Comparison of ENCODE assay signal across 1 cellular context in the genomic region with DNA sequence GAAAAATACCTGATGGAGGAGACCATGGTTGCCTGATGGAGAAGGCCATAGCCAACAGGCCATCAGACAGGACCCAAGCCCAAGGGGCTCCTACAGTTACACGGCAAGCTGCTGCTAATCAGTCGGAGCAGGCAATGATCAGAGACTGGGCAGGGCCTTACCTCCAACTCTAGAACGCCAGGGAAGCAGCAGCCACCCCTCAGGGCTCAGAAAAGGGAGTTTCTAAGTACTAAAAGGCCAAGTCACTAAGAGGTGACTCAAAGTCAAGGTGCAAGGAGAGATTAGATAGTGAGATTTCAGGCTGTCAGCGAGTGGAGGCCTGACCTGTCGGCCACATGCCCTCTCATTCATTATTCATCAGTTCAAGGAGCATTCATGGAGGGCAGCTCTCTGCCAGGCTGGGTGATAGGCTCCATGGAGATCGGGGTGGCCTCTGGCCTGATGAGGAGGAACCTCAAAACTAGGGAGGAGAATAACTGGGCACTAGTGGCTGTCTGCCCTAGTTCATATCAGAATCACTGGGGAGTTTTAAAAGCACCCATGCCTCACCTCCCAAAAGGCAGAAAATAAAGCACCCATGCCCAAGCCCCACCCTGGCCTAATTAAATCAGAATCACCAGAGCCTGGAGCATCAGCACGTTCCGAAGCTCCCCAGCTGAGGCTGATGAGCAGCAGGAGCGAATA.
TF ChIP-seq lines count a peak whose summit lies in the region.

No MANE protein-coding gene starts in this region.

TF ChIP-seq in K562, 482 proteins besides CTCF, POLR2A, EP300 and RAD21 (continued from another document and continues in another):
- TF ChIP-seq, protein P1, sequence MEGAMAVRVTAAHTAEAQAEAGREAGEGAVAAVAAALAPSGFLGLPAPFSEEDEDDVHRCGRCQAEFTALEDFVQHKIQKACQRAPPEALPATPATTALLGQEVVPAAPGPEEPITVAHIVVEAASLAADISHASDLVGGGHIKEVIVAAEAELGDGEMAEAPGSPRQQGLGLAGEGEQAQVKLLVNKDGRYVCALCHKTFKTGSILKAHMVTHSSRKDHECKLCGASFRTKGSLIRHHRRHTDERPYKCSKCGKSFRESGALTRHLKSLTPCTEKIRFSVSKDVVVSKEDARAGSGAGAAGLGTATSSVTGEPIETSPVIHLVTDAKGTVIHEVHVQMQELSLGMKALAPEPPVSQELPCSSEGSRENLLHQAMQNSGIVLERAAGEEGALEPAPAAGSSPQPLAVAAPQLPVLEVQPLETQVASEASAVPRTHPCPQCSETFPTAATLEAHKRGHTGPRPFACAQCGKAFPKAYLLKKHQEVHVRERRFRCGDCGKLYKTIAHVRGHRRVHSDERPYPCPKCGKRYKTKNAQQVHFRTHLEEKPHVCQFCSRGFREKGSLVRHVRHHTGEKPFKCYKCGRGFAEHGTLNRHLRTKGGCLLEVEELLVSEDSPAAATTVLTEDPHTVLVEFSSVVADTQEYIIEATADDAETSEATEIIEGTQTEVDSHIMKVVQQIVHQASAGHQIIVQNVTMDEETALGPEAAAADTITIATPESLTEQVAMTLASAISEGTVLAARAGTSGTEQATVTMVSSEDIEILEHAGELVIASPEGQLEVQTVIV (CRISPR knock-in tag; IDR thresholded peaks at IDR 0.05; ENCODE audit: borderline replicate concordance): no peak
- TF ChIP-seq FIP1L1 (IDR thresholded peaks at IDR 0.05; ENCODE audit: low read depth, low read length, poor library complexity, severe bottlenecking): no peak
- TF ChIP-seq BMI1 (IDR thresholded peaks at IDR 0.05; ENCODE audit: low read length): no peak
- TF ChIP-seq OTX1 (CRISPR knock-in tag; IDR thresholded peaks at IDR 0.05): no peak
- TF ChIP-seq ESRRA (IDR thresholded peaks at IDR 0.05; ENCODE audit: borderline replicate concordance, low read depth): peak; percentile 74
- no peak for TF ChIP-seq ZSCAN29 (IDR thresholded peaks at IDR 0.05)
- TF ChIP-seq BHLHE40 (IDR thresholded peaks at IDR 0.05; ENCODE audit: low read length): 0 out of 2 replicates have a peak, but pooled peaks have one; percentile 27
- no peak for TF ChIP-seq CBX2 (IDR thresholded peaks at IDR 0.05; ENCODE audit: insufficient read depth, low read length, poor library complexity, severe bottlenecking)
- TF ChIP-seq E2F1 (CRISPR knock-in tag; IDR thresholded peaks at IDR 0.05): no peak
- no peak; the same call in 1 of the 2 replicates for TF ChIP-seq NR2C1 (IDR thresholded peaks at IDR 0.05)
- TF ChIP-seq NR2C1 (tag; IDR thresholded peaks at IDR 0.05): 0 out of 2 replicates have a peak, but pooled peaks have one; percentile 31
- peak; percentile 50; the same call in 1 of the 2 replicates for TF ChIP-seq EHMT2 (IDR thresholded peaks at IDR 0.05)
- TF ChIP-seq ZNF184 (CRISPR knock-in tag; IDR thresholded peaks at IDR 0.05): no peak
- TF ChIP-seq MTF1 (CRISPR knock-in tag; IDR thresholded peaks at IDR 0.05; ENCODE audit: borderline replicate concordance): no peak
- TF ChIP-seq ZNF41 (CRISPR knock-in tag; conservative IDR thresholded peaks at IDR 0.05): no peak
- no peak for TF ChIP-seq NFE2L1 (tag; IDR thresholded peaks at IDR 0.05; ENCODE audit: borderline replicate concordance, low read depth)
- no peak for TF ChIP-seq ESRRB (CRISPR knock-in tag; IDR thresholded peaks at IDR 0.05; ENCODE audit: borderline replicate concordance)
- no peak for TF ChIP-seq KLF1 (tag; IDR thresholded peaks at IDR 0.05)
- no peak for TF ChIP-seq HNRNPUL1 (IDR thresholded peaks at IDR 0.05; ENCODE audit: low read length)
- TF ChIP-seq UBTF (IDR thresholded peaks at IDR 0.05; ENCODE audit: borderline replicate concordance in 1 of 2, low read depth in 2 of 2, low read length in 2 of 2): peak; percentile 50 to 89; a peak in 3 of 4 replicates
- no peak for TF ChIP-seq POLR3A (IDR thresholded peaks at IDR 0.05; ENCODE audit: borderline replicate concordance, extremely low read depth, insufficient read depth, insufficient read length)
- TF ChIP-seq ILK (tag; IDR thresholded peaks at IDR 0.05; ENCODE audit: borderline replicate concordance, low read depth): no peak
- no peak for TF ChIP-seq NFYB (IDR thresholded peaks at IDR 0.05; ENCODE audit: extremely low read depth, insufficient read length)
- TF ChIP-seq ARID4B (CRISPR knock-in tag; IDR thresholded peaks at IDR 0.05): no peak
- no peak for TF ChIP-seq ZBTB34 (CRISPR knock-in tag; IDR thresholded peaks at IDR 0.05)
- no peak for TF ChIP-seq PHB (CRISPR knock-in tag; IDR thresholded peaks at IDR 0.05)
- peak; percentile 21; the same call in 1 of the 2 replicates for TF ChIP-seq ZNF24 (IDR thresholded peaks at IDR 0.05)
- TF ChIP-seq, protein P2, sequence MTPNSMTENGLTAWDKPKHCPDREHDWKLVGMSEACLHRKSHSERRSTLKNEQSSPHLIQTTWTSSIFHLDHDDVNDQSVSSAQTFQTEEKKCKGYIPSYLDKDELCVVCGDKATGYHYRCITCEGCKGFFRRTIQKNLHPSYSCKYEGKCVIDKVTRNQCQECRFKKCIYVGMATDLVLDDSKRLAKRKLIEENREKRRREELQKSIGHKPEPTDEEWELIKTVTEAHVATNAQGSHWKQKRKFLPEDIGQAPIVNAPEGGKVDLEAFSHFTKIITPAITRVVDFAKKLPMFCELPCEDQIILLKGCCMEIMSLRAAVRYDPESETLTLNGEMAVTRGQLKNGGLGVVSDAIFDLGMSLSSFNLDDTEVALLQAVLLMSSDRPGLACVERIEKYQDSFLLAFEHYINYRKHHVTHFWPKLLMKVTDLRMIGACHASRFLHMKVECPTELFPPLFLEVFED (CRISPR knock-in tag; conservative IDR thresholded peaks at IDR 0.05): no peak
- no peak for TF ChIP-seq PRPF4 (IDR thresholded peaks at IDR 0.05; ENCODE audit: insufficient read depth, low read depth, low read length, poor library complexity, severe bottlenecking)
- no peak for TF ChIP-seq DIDO1 (tag; IDR thresholded peaks at IDR 0.05; ENCODE audit: low read depth)
- TF ChIP-seq MIER1 (IDR thresholded peaks at IDR 0.05; ENCODE audit: low read depth): no peak; the same call in 1 of the 2 replicates
- no peak for TF ChIP-seq KLF13 (tag; IDR thresholded peaks at IDR 0.05; ENCODE audit: borderline replicate concordance, low read depth)
- no peak for TF ChIP-seq CEBPG (CRISPR knock-in tag; IDR thresholded peaks at IDR 0.05)
- TF ChIP-seq CEBPG (tag; conservative IDR thresholded peaks at IDR 0.05 in 1 of 2, IDR thresholded peaks at IDR 0.05 in 1 of 2): no peak
- TF ChIP-seq CTCFL (IDR thresholded peaks at IDR 0.05; ENCODE audit: borderline replicate concordance, insufficient read depth, low read depth, low read length, poor library complexity, severe bottlenecking): no peak
- TF ChIP-seq CBX3 (IDR thresholded peaks at IDR 0.05; ENCODE audit: borderline replicate concordance in 1 of 2, low read length in 2 of 2): 0 out of 3 replicates have a peak, but pooled peaks of 1 of the 2 experiments have one; percentile 33
- TF ChIP-seq BCLAF1 (IDR thresholded peaks at IDR 0.05; ENCODE audit: borderline replicate concordance in 1 of 2, control insufficient read depth in 1 of 2, low read depth in 2 of 2, low read length in 1 of 2): no peak
- no peak for TF ChIP-seq PTTG1 (tag; IDR thresholded peaks at IDR 0.05; ENCODE audit: low read depth)
- no peak for TF ChIP-seq POLR2B (IDR thresholded peaks at IDR 0.05; ENCODE audit: low read depth, partially characterized antibody)
